Comparison of ENCODE assay signal across 10 cellular contexts in the genomic region with DNA sequence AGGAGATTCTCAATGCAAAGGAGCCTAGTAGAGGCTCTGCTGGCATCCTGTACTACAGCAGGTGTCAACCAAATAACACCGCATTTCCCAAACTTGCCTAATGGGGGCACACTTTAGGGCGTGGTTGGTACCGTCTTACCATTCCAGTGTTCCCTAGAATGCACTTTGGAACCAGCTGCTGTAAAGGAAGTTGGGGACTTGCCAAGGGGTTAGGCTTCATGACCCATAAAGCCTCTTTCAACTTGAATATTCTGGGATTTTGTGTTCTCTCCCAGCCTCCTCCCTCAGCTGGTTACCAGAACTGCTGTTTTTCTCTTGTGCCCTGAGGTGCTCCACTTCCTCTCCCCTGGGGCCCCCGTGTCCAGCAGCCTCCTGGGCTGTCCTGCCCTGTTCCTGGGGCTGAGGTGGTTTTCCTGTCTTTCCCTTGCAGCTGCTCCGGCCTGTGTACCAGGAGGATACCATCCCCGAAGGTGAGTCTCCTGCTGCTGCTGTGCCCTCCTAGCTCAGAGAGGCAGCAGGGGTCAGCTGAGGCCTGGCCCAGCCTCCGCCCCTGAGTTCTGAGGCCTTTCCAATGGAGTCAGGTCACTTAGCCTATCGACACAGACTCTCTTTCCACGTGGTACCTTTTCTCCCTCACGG. TPM values are rescaled to one million over a fixed set of nuclear protein-coding genes. Genes with fewer than 3 reads are reported as not detected.
DNase-seq lines count a peak whose midpoint lies in the region; ATAC-seq, FAIRE-seq and TF ChIP-seq lines count a peak whose summit lies in the region.
"Had no signal": no experiment of that assay in that cellular context is flagged by ENCODE, and none has a peak within 500 bp of the region (broad histone marks: within the 10 kb centered on the region; RNA-seq: fewer than 3 reads in every experiment).

No MANE protein-coding gene starts in this region.

- H3K27ac Mint-ChIP-seq in activated CD8-positive, alpha-beta memory T cell treated with anti-CD3 and anti-CD28 coated beads, Interleukin-2, amount 10 ng/mL, durations not matched to agents 7 days and 5 days, result no peak overlapping the region
- H3K27ac Mint-ChIP-seq: activated T-cell treated with anti-CD3 and anti-CD28 coated beads, Interleukin-2, amount 50 U/mL, for 72 hours had no signal

- no peak overlapping the region for H3K4me3 ChIP-seq in AG09309 (ENCODE audit: control insufficient read depth, low read depth, low read length)
- no peak overlapping the region for H3K4me3 ChIP-seq in SU-DHL-6 (ENCODE audit: insufficient read depth, low read length, poor library complexity, severe bottlenecking)
- H3K4me3 ChIP-seq in keratinocyte (ENCODE audit: control insufficient read depth in 2 of 3, extremely low read depth in 1 of 3, insufficient read depth in 2 of 3, low read depth in 1 of 3, low read length in 3 of 3), result no peak overlapping the region
- no peak overlapping the region for H3K4me3 ChIP-seq in coronary artery
- no peak overlapping the region for H3K4me3 ChIP-seq in esophagus squamous epithelium

- TF ChIP-seq CTCF in AG09309 (IDR thresholded peaks at IDR 0.05; ENCODE audit: control insufficient read depth, insufficient read depth, low read depth, low read length, missing control alignments) (peak; percentile 7), GM13976 (IDR thresholded peaks at IDR 0.05; ENCODE audit: borderline replicate concordance, control extremely low read depth, extremely low read depth, insufficient read depth, missing control alignments) (peak; percentile 31), SU-DHL-6 (IDR thresholded peaks at IDR 0.05; ENCODE audit: insufficient read depth, low read length, poor library complexity, severe bottlenecking) (peak; percentile 14), keratinocyte (optimal IDR thresholded peaks at IDR 0.05 in 1 of 3, IDR thresholded peaks at IDR 0.05 in 1 of 3, conservative IDR thresholded peaks at IDR 0.05 in 1 of 3; ENCODE audit: extremely low read depth in 1 of 3, insufficient read depth in 2 of 3, low read length in 3 of 3) (peak; percentile 11 to 42 (median 23)), coronary artery (IDR thresholded peaks at IDR 0.05) (no peak), esophagus squamous epithelium (IDR thresholded peaks at IDR 0.05) (peak in 1 of 6 experiments; percentile 19)

- no peaks in the 10 kb centered on the region for H3K9me3 ChIP-seq in SU-DHL-6 (ENCODE audit: insufficient read depth, low read length)
- H3K9me3 ChIP-seq in keratinocyte (ENCODE audit: control insufficient read depth, low read depth, low read length), result no peaks in the 10 kb centered on the region
- H3K9me3 ChIP-seq in esophagus squamous epithelium, result no peaks in the 10 kb centered on the region

- H4K20me1 ChIP-seq in SU-DHL-6 (ENCODE audit: low read depth, low read length) (no peaks in the 10 kb centered on the region), keratinocyte (ENCODE audit: control insufficient read depth, extremely low read depth, insufficient read depth, low read length) (no peaks in the 10 kb centered on the region)

- no peak for TF ChIP-seq POLR2A in esophagus squamous epithelium (IDR thresholded peaks at IDR 0.05)

- H3K4me2 ChIP-seq in SU-DHL-6 (ENCODE audit: low read depth, low read length, poor library complexity, severe bottlenecking) (no peak overlapping the region), keratinocyte (ENCODE audit: control insufficient read depth, extremely low read depth, insufficient read depth, low read depth, low read length) (no peak overlapping the region)

- no peaks in the 10 kb centered on the region for H3K9me2 ChIP-seq in SU-DHL-6 (replicated peaks; ENCODE audit: insufficient read depth, low read length)

- FAIRE-seq in keratinocyte (lab: Jason Lieb, UNC), result no peak

- H3K4me1 Mint-ChIP-seq in activated CD8-positive, alpha-beta memory T cell treated with anti-CD3 and anti-CD28 coated beads, Interleukin-2, amount 10 ng/mL, durations not matched to agents 7 days and 5 days, result peaks cover 28% of the 10 kb centered on the region

- CTCF ChIA-PET in activated CD8-positive, alpha-beta memory T cell treated with anti-CD3 and anti-CD28 coated beads, Interleukin-2, amount 10 ng/mL, durations not matched to agents 7 days and 5 days (lab: Charles Lee), result interaction anchor here (1.1 to 3.4 kb wide), 8 partner anchors 9 to 84 kb away, joined by 4 to 10 read pairs (median 6); no protein-coding TSS in a partner anchor

- no peak overlapping the region for H3K4me3 Mint-ChIP-seq in activated CD8-positive, alpha-beta memory T cell treated with anti-CD3 and anti-CD28 coated beads, Interleukin-2, amount 10 ng/mL, durations not matched to agents 7 days and 5 days
- H3K4me3 Mint-ChIP-seq: activated T-cell treated with anti-CD3 and anti-CD28 coated beads, Interleukin-2, amount 50 U/mL, for 72 hours had no signal

- H3K27ac ChIP-seq in SU-DHL-6 (ENCODE audit: low read depth, low read length), result no peak overlapping the region
- H3K27ac ChIP-seq in keratinocyte (ENCODE audit: control insufficient read depth, insufficient read depth, low read length), result no peak overlapping the region
- H3K27ac ChIP-seq in coronary artery, result no peak overlapping the region
- H3K27ac ChIP-seq in esophagus squamous epithelium, result no peak overlapping the region

- ATAC-seq in HG02970 (IDR thresholded peaks at IDR 0.05; ENCODE audit: low FRiP score, unreplicated experiment), result no peak
- no peak for ATAC-seq in activated CD8-positive, alpha-beta memory T cell treated with anti-CD3 and anti-CD28 coated beads, Interleukin-2, amount 10 ng/mL, durations not matched to agents 7 days and 5 days
- ATAC-seq: activated T-cell treated with anti-CD3 and anti-CD28 coated beads, Interleukin-2, amount 50 U/mL, for 72 hours had no signal

- WGBS in esophagus squamous epithelium, 2 donors, result 69 to 70% methylated on average over 8 to 10 of the region's 10 CpGs

- H3K36me3 ChIP-seq in SU-DHL-6 (ENCODE audit: low read length), result no peaks in the 10 kb centered on the region
- H3K36me3 ChIP-seq in keratinocyte (ENCODE audit: control insufficient read depth in 2 of 2, extremely low read depth in 1 of 2, insufficient read depth in 2 of 2, low read length in 2 of 2), result no peaks in the 10 kb centered on the region
- H3K36me3 ChIP-seq in esophagus squamous epithelium, result peaks cover 0 to 6% (median 0%) of the 10 kb centered on the region in 3 donors

- H3K4me1 ChIP-seq in keratinocyte (ENCODE audit: control insufficient read depth, extremely low read depth, insufficient read depth, low read length) (no peaks in the 10 kb centered on the region), esophagus squamous epithelium (peaks cover 0 to 77% (median 12%) of the 10 kb centered on the region in 3 donors)

- no peak for DNase-seq in AG09309 (ENCODE audit: low read depth)
- no peak for DNase-seq in GM13976 (ENCODE audit: low spot score)
- DNase-seq in keratinocyte (ENCODE audit: low read depth, low spot score), result peak; percentile 7
- no peak for DNase-seq in coronary artery (ENCODE audit: low spot score)
- DNase-seq in activated CD8-positive, alpha-beta memory T cell treated with anti-CD3 and anti-CD28 coated beads, Interleukin-2, amount 10 ng/mL, durations not matched to agents 7 days and 5 days, result no peak
- no peak for DNase-seq in esophagus squamous epithelium (lab: John Stamatoyannopoulos, UW)
- DNase-seq: SIG-M5 had no signal

- no peaks in the 10 kb centered on the region for H3K36me3 Mint-ChIP-seq in activated CD8-positive, alpha-beta memory T cell treated with anti-CD3 and anti-CD28 coated beads, Interleukin-2, amount 10 ng/mL, durations not matched to agents 7 days and 5 days

- H3K9ac ChIP-seq in SU-DHL-6 (ENCODE audit: low read length), result no peak overlapping the region
- no peak overlapping the region for H3K9ac ChIP-seq in keratinocyte (ENCODE audit: control insufficient read depth, extremely low read depth, insufficient read depth, low read length)

- dilution Hi-C loops in keratinocyte (cut with MboI; ENCODE audit: extremely low pct_ligation_motif_present, low sequenced_read_pairs), result no loop called here

- H2AFZ ChIP-seq in SU-DHL-6 (ENCODE audit: low read depth, low read length, severe bottlenecking), result no peak overlapping the region
- H2AFZ ChIP-seq in keratinocyte (ENCODE audit: control insufficient read depth, low read length), result no peak overlapping the region

- H3K27me3 ChIP-seq in SU-DHL-6 (ENCODE audit: low read length) (no peaks in the 10 kb centered on the region), keratinocyte (ENCODE audit: control insufficient read depth, extremely low read depth, insufficient read depth, low read length) (no peaks in the 10 kb centered on the region), esophagus squamous epithelium (no peaks in the 10 kb centered on the region)

- H3K9me3 Mint-ChIP-seq in activated CD8-positive, alpha-beta memory T cell treated with anti-CD3 and anti-CD28 coated beads, Interleukin-2, amount 10 ng/mL, durations not matched to agents 7 days and 5 days (ENCODE audit: low read depth), result no peaks in the 10 kb centered on the region
- H3K9me3 Mint-ChIP-seq: activated T-cell treated with anti-CD3 and anti-CD28 coated beads, Interleukin-2, amount 50 U/mL, for 72 hours had no signal

- H3F3A ChIP-seq in SU-DHL-6 (ENCODE audit: insufficient read depth), result no peaks in the 10 kb centered on the region

- H3K79me2 ChIP-seq in SU-DHL-6 (ENCODE audit: insufficient read depth, low read length), result no peaks in the 10 kb centered on the region
- no peaks in the 10 kb centered on the region for H3K79me2 ChIP-seq in keratinocyte (ENCODE audit: control insufficient read depth, insufficient read depth, low read length)

- intact Hi-C loops in esophagus squamous epithelium (cut with DNase I), result no loop called here

- no peaks in the 10 kb centered on the region for H3K27me3 Mint-ChIP-seq in activated CD8-positive, alpha-beta memory T cell treated with anti-CD3 and anti-CD28 coated beads, Interleukin-2, amount 10 ng/mL, durations not matched to agents 7 days and 5 days

- in situ Hi-C loops in GM13976 (cut with MboI; ENCODE audit: low sequenced_read_pairs, unreplicated experiment), result no loop called here

- H3K9me1 ChIP-seq in keratinocyte (ENCODE audit: control insufficient read depth, extremely low read depth, insufficient read depth, low read length), result peaks cover 2% of the 10 kb centered on the region

RNA-seq across cellular contexts. Expression of a gene that starts 44.7 kb away (rescaled TPM):
- 19.6 to 23.9 TPM (median 19.6 TPM) in 3 replicates for polyA plus RNA-seq in keratinocyte
- 16.7 TPM for polyA plus RNA-seq in keratinocyte (2011; ENCODE audit: low read depth)
- polyA plus RNA-seq in keratinocyte (2011; cell fraction: cytosol; rRNA removed), result 12.9 and 19.5 TPM in 2 replicates
- 20.7 and 26.2 TPM in 2 replicates for polyA plus RNA-seq in keratinocyte (2011; cell fraction: nucleus; rRNA removed)
- polyA plus RNA-seq in keratinocyte (2012; ENCODE audit: low replicate concordance), result 16.0 and 19.9 TPM in 2 replicates
- 12.3 to 21.4 TPM (median 12.4 TPM) in 3 replicates for polyA minus RNA-seq in keratinocyte
- 16.7 TPM for polyA minus RNA-seq in keratinocyte (2011; cell fraction: cytosol; rRNA and poly(A)+ RNA removed)
- polyA minus RNA-seq in keratinocyte (2011; cell fraction: nucleus; rRNA and poly(A)+ RNA removed), result 10.0 and 12.7 TPM in 2 replicates
- 10 to 100 TPM; 57.1 to 76.4 TPM for total RNA-seq in activated CD8-positive, alpha-beta memory T cell treated with anti-CD3 and anti-CD28 coated beads, Interleukin-2, amount 10 ng/mL, durations not matched to agents 7 days and 5 days
- 10 to 100 TPM in 3 of 4 donors, 1 to 10 TPM in 1; 9.7 to 16.3 (median 12.7) TPM for total RNA-seq in esophagus squamous epithelium
